In genomic region chr9:133126697-133127339, GRCh38 we compare ENCODE assay signal across 10 cellular contexts. TPM values are rescaled to one million over a fixed set of nuclear protein-coding genes. Genes with fewer than 3 reads are reported as not detected.
A peak's percentile ranks its signal among the peaks of the same experiment; 100 is the strongest.
DNase-seq lines count a peak whose midpoint lies in the region; ATAC-seq and TF ChIP-seq lines count a peak whose summit lies in the region.
"Had no signal": no experiment of that assay in that cellular context is flagged by ENCODE, and none has a peak within 500 bp of the region (broad histone marks: within the 10 kb centered on the region; RNA-seq: fewer than 3 reads in every experiment).

No MANE protein-coding gene starts in this region.

- no peak overlapping the region for H2AFZ ChIP-seq in MM.1S (ENCODE audit: low read length)

- peaks cover 3% of the 10 kb centered on the region; the same call in 1 of the 2 replicates for H3K79me2 ChIP-seq in MM.1S (ENCODE audit: low read length)

- peaks cover 44% of the 10 kb centered on the region for H3K4me1 Mint-ChIP-seq in activated naive CD8-positive, alpha-beta T cell treated with anti-CD3 and anti-CD28 coated beads for 36 hours

- peak overlapping the region; percentile 58 for H3K4me3 ChIP-seq in GM06990 (replicated peaks; ENCODE audit: low read depth, low read length)
- H3K4me3 ChIP-seq in skin epidermis, result peak overlapping the region in 4 of 7 experiments; percentile 6 to 34 (median 12)
- no peak overlapping the region for H3K4me3 ChIP-seq in MM.1S (ENCODE audit: low read length)

- H3K27me3 ChIP-seq in GM06990 (replicated peaks; ENCODE audit: control insufficient read depth, insufficient read depth, low read length) (no peaks in the 10 kb centered on the region), MM.1S (replicated peaks; ENCODE audit: insufficient read depth, low read length) (no peaks in the 10 kb centered on the region)

- no peaks in the 10 kb centered on the region for H3K9me2 ChIP-seq in MM.1S (replicated peaks; ENCODE audit: insufficient read depth, low read length)

- peaks cover 1% of the 10 kb centered on the region; the same call in 1 of the 2 replicates for H3F3A ChIP-seq in MM.1S (ENCODE audit: insufficient read depth, low read length)

- no peak for DNase-seq in GM06990 (ENCODE audit: extremely low read depth, insufficient read length)
- DNase-seq in activated naive CD8-positive, alpha-beta T cell treated with anti-CD3 and anti-CD28 coated beads for 36 hours, result no peak
- DNase-seq in left ventricle myocardium superior, result no peak
- DNase-seq in SW 1271 (lab: John Stamatoyannopoulos, UW), result no peak
- DNase-seq in MM.1S, result no peak
- DNase-seq in SIG-M5 (lab: John Stamatoyannopoulos, UW), result no peak
- DNase-seq: GDM1, occipital lobe had no signal

- no peaks in the 10 kb centered on the region for H3K9me3 ChIP-seq in MM.1S (replicated peaks; ENCODE audit: insufficient read depth, low read length)

- peak overlapping the region in 20 of 21 experiments; percentile 20 to 99 (median 76) for H3K27ac ChIP-seq in skin epidermis
- no peak overlapping the region for H3K27ac ChIP-seq in MM.1S (ENCODE audit: low read length)

- H3K27me3 Mint-ChIP-seq in activated naive CD8-positive, alpha-beta T cell treated with anti-CD3 and anti-CD28 coated beads for 36 hours, result no peaks in the 10 kb centered on the region

- peak overlapping the region; percentile 12 for H3K4me3 Mint-ChIP-seq in activated naive CD8-positive, alpha-beta T cell treated with anti-CD3 and anti-CD28 coated beads for 36 hours

- no peak overlapping the region for H3K4me2 ChIP-seq in MM.1S (ENCODE audit: low read depth, low read length)

- H3K9ac ChIP-seq in MM.1S (ENCODE audit: low read length), result no peak overlapping the region

- TF ChIP-seq CTCF in GM06990 (IDR thresholded peaks at IDR 0.05; ENCODE audit: insufficient read depth, low read length, poor library complexity, severe bottlenecking) (no peak), MM.1S (IDR thresholded peaks at IDR 0.05; ENCODE audit: low read length) (no peak)

- H3K27ac Mint-ChIP-seq in activated naive CD8-positive, alpha-beta T cell treated with anti-CD3 and anti-CD28 coated beads for 36 hours, result peak overlapping the region; percentile 66

- peak; percentile 3 for ATAC-seq in left ventricle myocardium superior
- no peak for ATAC-seq in HG02798 (IDR thresholded peaks at IDR 0.05; ENCODE audit: poor library complexity, unreplicated experiment)

- H3K36me3 ChIP-seq in GM06990 (ENCODE audit: control insufficient read depth, insufficient read depth, low read length), result no peaks in the 10 kb centered on the region; the same call in 1 of the 2 replicates
- no peaks in the 10 kb centered on the region for H3K36me3 ChIP-seq in MM.1S (replicated peaks; ENCODE audit: insufficient read depth, low read length)

- no peaks in the 10 kb centered on the region for H3K4me1 ChIP-seq in MM.1S (ENCODE audit: low read length)

- intact Hi-C loops in left ventricle myocardium superior (cut with micrococcal nuclease), result no loop called here

- no peaks in the 10 kb centered on the region for H4K20me1 ChIP-seq in MM.1S (ENCODE audit: insufficient read depth, low read length)

- H3K9me3 Mint-ChIP-seq in activated naive CD8-positive, alpha-beta T cell treated with anti-CD3 and anti-CD28 coated beads for 36 hours, result no peaks in the 10 kb centered on the region

- peaks cover 4% of the 10 kb centered on the region for H3K36me3 Mint-ChIP-seq in activated naive CD8-positive, alpha-beta T cell treated with anti-CD3 and anti-CD28 coated beads for 36 hours

RNA-seq across cellular contexts. Expression of gene RALGDS, which starts 5.8 kb away (rescaled TPM):
- 10 to 100 TPM; 50.3 to 51.9 TPM for total RNA-seq in activated naive CD8-positive, alpha-beta T cell treated with anti-CD3 and anti-CD28 coated beads for 36 hours
- total RNA-seq in left ventricle myocardium superior, result 33.1 TPM

RNA-seq across cellular contexts. Expression of gene GBGT1, which starts 36.9 kb away (rescaled TPM):
- total RNA-seq in activated naive CD8-positive, alpha-beta T cell treated with anti-CD3 and anti-CD28 coated beads for 36 hours, result 1 to 10 TPM; 1.6 to 2.9 TPM
- total RNA-seq in left ventricle myocardium superior, result 6.2 TPM
